In the genomic region with DNA sequence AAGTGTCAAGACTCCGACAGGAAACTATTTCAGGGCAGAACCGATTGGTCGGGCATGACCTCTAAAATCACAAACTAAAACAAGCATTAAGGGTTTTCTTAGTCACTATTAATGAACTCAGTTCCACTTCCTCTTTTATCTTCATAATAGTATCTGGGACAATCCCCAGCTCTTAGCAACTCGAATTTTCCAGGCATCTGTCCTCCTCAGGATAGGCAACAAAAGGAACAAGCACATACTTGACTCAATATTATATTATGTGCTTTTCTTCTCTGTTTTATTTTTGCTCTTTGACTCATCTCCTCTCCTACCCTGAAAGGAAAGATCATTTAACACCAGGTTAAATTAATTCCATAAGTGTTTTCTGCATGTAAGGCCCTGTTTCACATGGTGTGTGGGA, we compare ENCODE assay signal across 12 cellular contexts.
DNase-seq lines count a peak whose midpoint lies in the region; ATAC-seq, FAIRE-seq and TF ChIP-seq lines count a peak whose summit lies in the region.
"Had no signal": no experiment of that assay in that cellular context is flagged by ENCODE, and none has a peak within 500 bp of the region (broad histone marks: within the 10 kb centered on the region; RNA-seq: fewer than 3 reads in every experiment).

No MANE protein-coding gene starts in this region.

- no peaks in the 10 kb centered on the region for H3K9me3 ChIP-seq in BLaER1
- no peaks in the 10 kb centered on the region for H3K9me3 ChIP-seq in adrenal gland (replicated peaks in 1 of 3)
- H3K9me3 ChIP-seq: BE2C, thoracic aorta had no signal

- H3K36me3 ChIP-seq in BLaER1 = no peaks in the 10 kb centered on the region
- H3K36me3 ChIP-seq in adrenal gland (replicated peaks in 1 of 2) = no peaks in the 10 kb centered on the region
- H3K36me3 ChIP-seq: BE2C, thoracic aorta had no signal

- H3K4me1 ChIP-seq in BLaER1 (peaks cover 12% of the 10 kb centered on the region), adrenal gland (replicated peaks in 1 of 2) (peaks cover 3 to 22% of the 10 kb centered on the region in 2 donors)

- no peak for TF ChIP-seq CTCF in adrenal gland (IDR thresholded peaks at IDR 0.05)

- ATAC-seq in GM19351 (IDR thresholded peaks at IDR 0.05; ENCODE audit: unreplicated experiment) (peak; percentile 94), HG03095 (IDR thresholded peaks at IDR 0.05; ENCODE audit: unreplicated experiment) (peak; percentile 90)
- ATAC-seq in natural killer cell treated with Interleukin-12 subunit alpha and Interleukin-12 subunit beta and Interleukin-15 and Interleukin-18, amount 100 ng/mL, for 72 hours = no peak

- no peak overlapping the region for H3K4me3 ChIP-seq in BLaER1
- H3K4me3 ChIP-seq in adrenal gland = no peak overlapping the region
- H3K4me3 ChIP-seq: thoracic aorta had no signal

- peaks cover 0 to 2% of the 10 kb centered on the region in 2 donors for H3K27me3 Mint-ChIP-seq in natural killer cell treated with Interleukin-12 subunit alpha and Interleukin-12 subunit beta and Interleukin-15 and Interleukin-18, amount 100 ng/mL, for 72 hours
- H3K27me3 Mint-ChIP-seq: memory B cell had no signal

- H4K20me1 ChIP-seq in BLaER1 = no peaks in the 10 kb centered on the region

- 0 out of 2 replicates have a peak overlapping the region, but pooled peaks have one; percentile 33 for H3K4me2 ChIP-seq in BLaER1

- H3K4me3 Mint-ChIP-seq in natural killer cell treated with Interleukin-12 subunit alpha and Interleukin-12 subunit beta and Interleukin-15 and Interleukin-18, amount 100 ng/mL, for 72 hours = no peak overlapping the region
- H3K4me3 Mint-ChIP-seq: memory B cell had no signal

- H3K4me1 Mint-ChIP-seq in natural killer cell treated with Interleukin-12 subunit alpha and Interleukin-12 subunit beta and Interleukin-15 and Interleukin-18, amount 100 ng/mL, for 72 hours (ENCODE audit: low read depth in 2 of 2) = no peaks in the 10 kb centered on the region

- intact Hi-C loops in adrenal gland (cut with DNase I) = no loop called here

- H3K27ac Mint-ChIP-seq in natural killer cell treated with Interleukin-12 subunit alpha and Interleukin-12 subunit beta and Interleukin-15 and Interleukin-18, amount 100 ng/mL, for 72 hours = no peak overlapping the region
- H3K27ac Mint-ChIP-seq: memory B cell had no signal

- peaks cover 11% of the 10 kb centered on the region for H3K9me3 Mint-ChIP-seq in natural killer cell treated with Interleukin-12 subunit alpha and Interleukin-12 subunit beta and Interleukin-15 and Interleukin-18, amount 100 ng/mL, for 72 hours

- TF ChIP-seq POLR2A in adrenal gland (IDR thresholded peaks at IDR 0.05) = no peak

- H3K27me3 ChIP-seq in BLaER1 = no peaks in the 10 kb centered on the region
- no peaks in the 10 kb centered on the region for H3K27me3 ChIP-seq in adrenal gland
- H3K27me3 ChIP-seq: BE2C had no signal

- no peak for FAIRE-seq in RCC 7860 (lab: Jason Lieb, UNC)

- H3K27ac ChIP-seq in BLaER1 = no peak overlapping the region
- peak overlapping the region in 3 of 5 donors; percentile 11 to 89 (median 23) for H3K27ac ChIP-seq in adrenal gland
- H3K27ac ChIP-seq: thoracic aorta had no signal

- DNase-seq in adrenal gland (peak in 2 of 7 donors; percentile 19 to 57), islet precursor cell (no peak), RCC 7860 (ENCODE audit: low spot score) (no peak), retina (no peak)
- no peak for DNase-seq in natural killer cell treated with Interleukin-12 subunit alpha and Interleukin-12 subunit beta and Interleukin-15 and Interleukin-18, amount 100 ng/mL, for 72 hours (ENCODE audit: low spot score)
- DNase-seq: BE2C, SHP77 treated with DMSO at 0.1 percent for 48 hours had no signal

- WGBS in adrenal gland, 4 donors = 17 to 52% (median 32%) methylated on average over 4 of the region's 4 CpGs

- H3K9ac ChIP-seq in BLaER1 = no peak overlapping the region

- peaks cover 4% of the 10 kb centered on the region for H3K36me3 Mint-ChIP-seq in natural killer cell treated with Interleukin-12 subunit alpha and Interleukin-12 subunit beta and Interleukin-15 and Interleukin-18, amount 100 ng/mL, for 72 hours
- H3K36me3 Mint-ChIP-seq: memory B cell had no signal

Comparison
In these comparisons a context has a peak if more than half of its experiments do, and no peak if none do; other contexts are left out.
1. ATAC-seq: peak in GM19351 (single experiment) and HG03095 (single experiment); none in natural killer cell treated with Interleukin-12 subunit alpha and Interleukin-12 subunit beta and Interleukin-15 and Interleukin-18, amount 100 ng/mL, for 72 hours (0 of 2).